8 cellular contexts compared by ENCODE assay signal in genomic region chr1:6486433-6487011, GRCh38. TPM values are rescaled to one million over a fixed set of nuclear protein-coding genes. Genes with fewer than 3 reads are reported as not detected.
A peak's percentile ranks its signal among the peaks of the same experiment; 100 is the strongest.
DNase-seq lines count a peak whose midpoint lies in the region; TF ChIP-seq lines count a peak whose summit lies in the region.

No MANE protein-coding gene starts in this region.

- no peak for TF ChIP-seq EP300 in ovary (IDR thresholded peaks at IDR 0.05)

- 7 to 10% (median 10%) methylated on average over 14 to 15 of the region's 15 CpGs for WGBS in ovary, 3 donors
- 5 to 7% methylated on average over 4 to 8 of the region's 15 CpGs for WGBS in thyroid gland, 2 donors

- H3K27me3 ChIP-seq in ovary (no peaks in the 10 kb centered on the region), thyroid gland (peaks cover 3% of the 10 kb centered on the region)

- DNase-seq in NCI-H1436 (lab: John Stamatoyannopoulos, UW) (peak; percentile 87), NCI-H1436 treated with DMSO at 0.1 percent for 48 hours (lab: John Stamatoyannopoulos, UW) (no peak), LoVo (ENCODE audit: low spot score) (peak; percentile 54), SK-N-DZ (ENCODE audit: low spot score) (peak; percentile 71), globus pallidus (ENCODE audit: low spot score) (peak; percentile 61), ovary (peak; percentile 67 to 87 (median 79)), thyroid gland (peak; percentile 84 to 88)
- DNase-seq in activated naive CD4-positive, alpha-beta T cell (lab: John Stamatoyannopoulos, UW): peak; percentile 61 to 88 (median 86)

- H3K36me3 ChIP-seq in ovary (no peaks in the 10 kb centered on the region), thyroid gland (no peaks in the 10 kb centered on the region)

- H3K4me1 ChIP-seq in ovary (ENCODE audit: insufficient read depth) (peaks cover 3% of the 10 kb centered on the region), thyroid gland (peaks cover 10 to 39% of the 10 kb centered on the region in 2 donors)

- no peak overlapping the region for H3K27ac ChIP-seq in ovary
- H3K27ac ChIP-seq in thyroid gland: no peak overlapping the region

- H3K4me3 ChIP-seq in ovary (no peak overlapping the region), thyroid gland (replicated peaks in 1 of 3) (no peak overlapping the region)

- TF ChIP-seq POLR2A in ovary (IDR thresholded peaks at IDR 0.05): no peak
- TF ChIP-seq POLR2A in thyroid gland (IDR thresholded peaks at IDR 0.05): no peak

- intact Hi-C loops in ovary (cut with DNase I) (loop anchor here (5.0 to 10.0 kb wide), 3 partner anchors 156 to 161 kb away; no protein-coding TSS in a partner anchor), thyroid gland (cut with DNase I) (loop anchor here (5.0 kb wide), 1 partner anchor 161 kb away; no protein-coding TSS in a partner anchor)

- TF ChIP-seq CTCF in ovary (IDR thresholded peaks at IDR 0.05) (peak; percentile 45 to 66 (median 65)), thyroid gland (IDR thresholded peaks at IDR 0.05) (peak; percentile 51 to 86 (median 80))

- H3K9me3 ChIP-seq in ovary: no peaks in the 10 kb centered on the region
- no peaks in the 10 kb centered on the region for H3K9me3 ChIP-seq in thyroid gland

RNA-seq across cellular contexts. Expression of gene PLEKHG5, which starts 4.9 kb away (rescaled TPM):
- polyA plus RNA-seq in SK-N-DZ (2014; cell fraction: cytosol; rRNA removed): 4.5 and 5.1 TPM in 2 replicates
- 25.6 and 27.2 TPM in 2 replicates for polyA plus RNA-seq in SK-N-DZ (2014; cell fraction: nucleus; rRNA removed)
- total RNA-seq in ovary: 10 to 100 TPM in 3 of 7 donors, 1 to 10 TPM in 4; 6.2 to 13.1 (median 9.4) TPM
- 10 to 100 TPM in 1 of 2 donors, 1 to 10 TPM in 1; 2.0 to 10.2 TPM for polyA plus RNA-seq in ovary
- total RNA-seq in thyroid gland: 10 to 100 TPM in 1 of 4 donors, 1 to 10 TPM in 3; 5.8 to 12.0 (median 8.4) TPM

RNA-seq across cellular contexts. Expression of gene TNFRSF25, which starts 20.5 kb away (rescaled TPM):
- polyA plus RNA-seq in SK-N-DZ (2014; cell fraction: cytosol; rRNA removed): 5.9 and 6.6 TPM in 2 replicates
- 53.5 and 71.1 TPM in 2 replicates for polyA plus RNA-seq in SK-N-DZ (2014; cell fraction: nucleus; rRNA removed)
- 10 to 100 TPM in 2 of 7 donors, 1 to 10 TPM in 5; 4.9 to 13.1 (median 7.7) TPM for total RNA-seq in ovary
- 1 to 10 TPM; 1.7 to 9.4 TPM for polyA plus RNA-seq in ovary
- total RNA-seq in thyroid gland: 10 to 100 TPM in 3 of 4 donors, 1 to 10 TPM in 1; 2.2 to 18.9 (median 10.7) TPM
